10 cellular contexts compared by ENCODE assay signal in the genomic region with DNA sequence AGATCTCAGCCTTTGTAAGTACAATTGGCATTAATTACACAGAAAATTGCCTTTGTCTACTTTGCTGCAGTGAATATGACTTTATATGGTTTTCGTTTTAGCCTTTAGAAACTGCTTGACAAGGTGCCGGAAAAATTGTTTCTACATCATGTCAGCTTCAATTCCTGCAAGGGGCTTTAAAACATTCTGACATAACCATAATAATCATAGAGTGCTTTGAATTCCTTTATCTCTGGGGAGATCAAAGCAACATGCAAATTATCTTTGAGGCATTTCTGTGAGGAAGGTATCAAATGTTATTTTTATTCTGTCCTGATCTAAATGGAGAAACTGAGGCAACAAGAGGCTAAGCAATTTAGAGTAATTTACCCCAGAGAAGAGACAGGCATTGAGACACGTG. TPM values are rescaled to one million over a fixed set of nuclear protein-coding genes. Genes with fewer than 3 reads are reported as not detected.
"Had no signal": no experiment of that assay in that cellular context is flagged by ENCODE, and none has a peak within 500 bp of the region (broad histone marks: within the 10 kb centered on the region; RNA-seq: fewer than 3 reads in every experiment).

No MANE protein-coding gene starts in this region.

- H3K9me3 Mint-ChIP-seq: H9, HFFc6 had no signal

- H3K27ac Mint-ChIP-seq: H9, HFFc6 had no signal

- H2AFZ ChIP-seq: GM23248 had no signal

- ATAC-seq: HCT116 had no signal

- H3K27ac ChIP-seq: GM23248 had no signal

- H3K4me3 Mint-ChIP-seq: H9, HFFc6 had no signal

- H3K9me3 ChIP-seq: HAP-1 had no signal

- DNase-seq: GM23248, GOT3, H7, H9, HCEC 1CT, HFFc6 had no signal

- H3K4me3 ChIP-seq: GM23248, HAP-1 had no signal

- H3K36me3 ChIP-seq: HAP-1 had no signal

- H3K9ac ChIP-seq: GM23248 had no signal

RNA-seq across cellular contexts. Expression of a gene that starts 57.8 kb away (rescaled TPM):
- total RNA-seq: GM23248, H1, H4, H9, HFFc6 had no signal
- polyA plus RNA-seq: GM23248, H1 had no signal
